Comparison of ENCODE assay signal across 13 cellular contexts in genomic region chr5:150510460-150511263, GRCh38. TPM values are rescaled to one million over a fixed set of nuclear protein-coding genes. Genes with fewer than 3 reads are reported as not detected.
A peak's percentile ranks its signal among the peaks of the same experiment; 100 is the strongest.
DNase-seq lines count a peak whose midpoint lies in the region; ATAC-seq and TF ChIP-seq lines count a peak whose summit lies in the region.
"Had no signal": no experiment of that assay in that cellular context is flagged by ENCODE, and none has a peak within 500 bp of the region (broad histone marks: within the 10 kb centered on the region; RNA-seq: fewer than 3 reads in every experiment).

No MANE protein-coding gene starts in this region.

- TF ChIP-seq CTCF in IMR-90 (conservative IDR thresholded peaks at IDR 0.05; ENCODE audit: low read depth, low read length) = no peak
- TF ChIP-seq CTCF in coronary artery (IDR thresholded peaks at IDR 0.05) = no peak
- no peak for TF ChIP-seq CTCF in lung (IDR thresholded peaks at IDR 0.05; ENCODE audit: control extremely low read depth, extremely low read depth)
- no peak for TF ChIP-seq CTCF in omental fat pad (IDR thresholded peaks at IDR 0.05)

- in situ Hi-C loops in IMR-90 (cut with MboI; ENCODE audit: low sequenced_read_pairs) (no loop called here), KBM-7 (cut with MboI; ENCODE audit: low pct_unique_long_range_greater_than_20kb, low sequenced_read_pairs) (no loop called here)

- DNase-seq in IMR-90 = no peak
- no peak for DNase-seq in coronary artery (ENCODE audit: low spot score)
- DNase-seq in lung (ENCODE audit: low spot score) = peak; percentile 52
- no peak for DNase-seq in omental fat pad (ENCODE audit: low spot score)
- no peak for DNase-seq in stimulated activated CD4-positive, alpha-beta T cell treated with anti-CD3 and anti-CD28 coated beads, Interleukin-12 subunit alpha, Interleukin-12 subunit beta, amount 100 ng/mL, for 4 hours
- DNase-seq in KBM-7 = no peak
- DNase-seq: activated CD8-positive, alpha-beta memory T cell treated with anti-CD3 and anti-CD28 coated beads, Interleukin-2, amount 50 U/mL, for 48 hours; effector memory CD8-positive, alpha-beta T cell; GDM1; NCI-H1105; SIG-M5 had no signal

- whole genome bisulfite sequencing in IMR-90 (ENCODE audit: extremely low coverage in 2 of 2, insufficient read length in 1 of 2), 2 experiments = 89% methylated on average over 4 of the region's 12 CpGs; no CpG with 5 or more reads in 1 of the 2 experiments
- WGBS in lung, 2 donors = 73 to 84% methylated on average over 12 of the region's 12 CpGs

- POLR2A ChIA-PET in IMR-90 (lab: Charles Lee; ENCODE audit: unreplicated experiment) = no interaction called here

- no peak overlapping the region for H4K91ac ChIP-seq in IMR-90 (ENCODE audit: insufficient read depth, low read depth, low read length)

- ATAC-seq in IMR-90 (ENCODE audit: low read depth) = no peak
- ATAC-seq in lung (ENCODE audit: insufficient read depth, low FRiP score) = no peak
- no peak for ATAC-seq in omental fat pad (ENCODE audit: low FRiP score)
- no peak for ATAC-seq in HG03460 (IDR thresholded peaks at IDR 0.05; ENCODE audit: unreplicated experiment)
- ATAC-seq: effector memory CD8-positive, alpha-beta T cell had no signal

- H3K27me3 ChIP-seq in IMR-90 (ENCODE audit: control insufficient read depth, insufficient read depth, low read length) (no peaks in the 10 kb centered on the region), lung (ENCODE audit: control insufficient read depth, insufficient read depth) (no peaks in the 10 kb centered on the region), subcutaneous abdominal adipose tissue (ENCODE audit: control insufficient read depth in 5 of 5, insufficient read depth in 4 of 5, low read length in 5 of 5) (no peaks in the 10 kb centered on the region)

- no peak overlapping the region for H3K4me2 ChIP-seq in IMR-90 (ENCODE audit: low read depth, low read length)

- peak overlapping the region in 1 of 2 experiments; percentile 38; a peak in 1 of 4 replicates for H4K8ac ChIP-seq in IMR-90 (ENCODE audit: low read depth in 2 of 2, low read length in 2 of 2)

- H2BK20ac ChIP-seq in IMR-90 (ENCODE audit: low read depth, low read length) = no peak overlapping the region

- CTCF ChIA-PET in IMR-90 (lab: Yijun Ruan, JAX) = interaction anchor here (0.6 to 1.2 kb wide), 3 partner anchors 21 to 695 kb away, joined by 3 read pairs; no protein-coding TSS in a partner anchor

- H2BK15ac ChIP-seq in IMR-90 (ENCODE audit: low read depth, low read length) = 0 out of 3 replicates have a peak overlapping the region, but pooled peaks have one; percentile 25

- H3K4me3 ChIP-seq in IMR-90 (ENCODE audit: insufficient read depth, low read depth, low read length) (no peak overlapping the region), coronary artery (peak overlapping the region; percentile 25), lung (no peak overlapping the region), subcutaneous abdominal adipose tissue (ENCODE audit: low read depth in 1 of 5, low read length in 5 of 5) (no peak overlapping the region)

- H3K4ac ChIP-seq in IMR-90 (ENCODE audit: low read depth, low read length) = 0 out of 2 replicates have a peak overlapping the region, but pooled peaks have one; percentile 15

- peaks cover 38 to 98% of the 10 kb centered on the region in 2 experiments for H3K79me1 ChIP-seq in IMR-90 (ENCODE audit: low read depth in 1 of 2, low read length in 2 of 2)

- no peak for TF ChIP-seq RAD21 in IMR-90 (IDR thresholded peaks at IDR 0.05; ENCODE audit: low read length)

- no peak overlapping the region for H2BK5ac ChIP-seq in IMR-90 (ENCODE audit: low read depth, low read length, poor library complexity, severe bottlenecking)

- no peak overlapping the region for H3K56ac ChIP-seq in IMR-90 (ENCODE audit: extremely low read depth, insufficient read depth, low read length)

- H3K36me3 ChIP-seq in IMR-90 (ENCODE audit: control insufficient read depth, insufficient read depth, low read length) = peaks cover 5% of the 10 kb centered on the region
- H3K36me3 ChIP-seq in lung (ENCODE audit: control insufficient read depth in 2 of 2, insufficient read depth in 2 of 2, low read length in 2 of 2) = peaks cover 0 to 2% of the 10 kb centered on the region in 2 donors
- no peaks in the 10 kb centered on the region for H3K36me3 ChIP-seq in subcutaneous abdominal adipose tissue (ENCODE audit: control insufficient read depth in 5 of 5, insufficient read depth in 5 of 5, low read length in 5 of 5)

- H3K9me1 ChIP-seq in IMR-90 (ENCODE audit: insufficient read depth, low read length) = peaks cover 68% of the 10 kb centered on the region

- H3K9me3 ChIP-seq in IMR-90 (ENCODE audit: control insufficient read depth, insufficient read depth, low read length) (no peaks in the 10 kb centered on the region), lung (ENCODE audit: control insufficient read depth in 2 of 2, insufficient read depth in 1 of 2, low read length in 1 of 2) (no peaks in the 10 kb centered on the region), subcutaneous abdominal adipose tissue (ENCODE audit: control insufficient read depth in 5 of 5, low read length in 5 of 5) (no peaks in the 10 kb centered on the region)

- H3K4me1 ChIP-seq in IMR-90 (ENCODE audit: control insufficient read depth, insufficient read depth, low read length) = peaks cover 59% of the 10 kb centered on the region
- peaks cover 33 to 70% of the 10 kb centered on the region in 2 donors for H3K4me1 ChIP-seq in lung (ENCODE audit: control insufficient read depth in 2 of 2, insufficient read depth in 2 of 2, low read length in 2 of 2)
- peaks cover 32 to 95% (median 76%) of the 10 kb centered on the region in 5 donors for H3K4me1 ChIP-seq in subcutaneous abdominal adipose tissue (ENCODE audit: control insufficient read depth in 5 of 5, insufficient read depth in 5 of 5, low read length in 5 of 5)

- H4K5ac ChIP-seq in IMR-90 (ENCODE audit: low read depth, low read length) = no peak overlapping the region

- no peak overlapping the region for H3K23ac ChIP-seq in IMR-90 (ENCODE audit: low read depth, low read length)

- no TSS peak for BruUV-seq in IMR-90 (replicated peaks; lab: Mats Ljungman, UMichigan)

- TF ChIP-seq POLR2A in IMR-90 (IDR thresholded peaks at IDR 0.05; ENCODE audit: low read depth, low read length) = no peak

- 0 out of 2 replicates have a peak overlapping the region, but pooled peaks have one; percentile 57 for H3K14ac ChIP-seq in IMR-90 (replicated peaks; ENCODE audit: low read depth, low read length)

- H2AFZ ChIP-seq in IMR-90 (replicated peaks; ENCODE audit: low read length, poor library complexity) = no peak overlapping the region

- H4K20me1 ChIP-seq in IMR-90 (ENCODE audit: insufficient read depth, low read length) = peaks cover 100% of the 10 kb centered on the region

- no peak overlapping the region for H3K27ac ChIP-seq in IMR-90 (ENCODE audit: insufficient read depth, low read length)
- H3K27ac ChIP-seq in coronary artery = peak overlapping the region; percentile 24 to 89
- H3K27ac ChIP-seq in lung (ENCODE audit: low read depth in 1 of 2, low read length in 1 of 2) = peak overlapping the region in 1 of 2 donors; percentile 65
- H3K27ac ChIP-seq in subcutaneous abdominal adipose tissue (ENCODE audit: low read depth, low read length) = peak overlapping the region; percentile 90

- intact Hi-C loops in IMR-90 (cut with micrococcal nuclease) = no loop called here

- H3K18ac ChIP-seq in IMR-90 (ENCODE audit: low read depth, low read length) = peak overlapping the region; percentile 21; the same call in 1 of the 2 replicates

- H3K9ac ChIP-seq in IMR-90 (ENCODE audit: low read depth, low read length) (no peak overlapping the region), subcutaneous abdominal adipose tissue (ENCODE audit: low read length in 5 of 5) (peak overlapping the region in 3 of 5 donors; percentile 14 to 31 (median 21))

- H2AK5ac ChIP-seq in IMR-90 (ENCODE audit: low read depth, low read length) = peak overlapping the region; percentile 29

- H2AK9ac ChIP-seq in IMR-90 (replicated peaks; ENCODE audit: low read depth, low read length, poor library complexity) = no peak overlapping the region

- dilution Hi-C loops in IMR-90 (cut with HindIII; ENCODE audit: low sequenced_read_pairs, unreplicated experiment) = no loop called here

- H2BK120ac ChIP-seq in IMR-90 (ENCODE audit: low read depth, low read length) = 0 out of 2 replicates have a peak overlapping the region, but pooled peaks have one; percentile 12

TF ChIP-seq in IMR-90, 13 proteins besides CTCF, POLR2A, EP300 and RAD21 (continues in another document):
- TF ChIP-seq CEBPB (IDR thresholded peaks at IDR 0.05; ENCODE audit: low read depth, low read length) (no peak), SMC3 (IDR thresholded peaks at IDR 0.05; ENCODE audit: low read depth, low read length) (no peak), RFX5 (IDR thresholded peaks at IDR 0.05; ENCODE audit: low read depth, low read length) (no peak), MAZ (IDR thresholded peaks at IDR 0.05; ENCODE audit: borderline replicate concordance, low read depth, low read length) (no peak), FOS (IDR thresholded peaks at IDR 0.05; ENCODE audit: low read depth, low read length) (no peak), BHLHE40 (IDR thresholded peaks at IDR 0.05; ENCODE audit: low read depth, low read length) (no peak), CHD1 (IDR thresholded peaks at IDR 0.05; ENCODE audit: low read depth, low read length) (no peak), ELK1 (IDR thresholded peaks at IDR 0.05; ENCODE audit: borderline replicate concordance, low read depth, low read length) (no peak), MAFK (IDR thresholded peaks at IDR 0.05; ENCODE audit: low read depth, low read length) (no peak), MXI1 (IDR thresholded peaks at IDR 0.05; ENCODE audit: borderline replicate concordance, low read depth, low read length) (no peak), RCOR1 (IDR thresholded peaks at IDR 0.05; ENCODE audit: insufficient replicate concordance, low read length) (no peak), NFE2L2 (IDR thresholded peaks at IDR 0.05; ENCODE audit: low read depth, low read length) (no peak)

RNA-seq across cellular contexts. Expression of gene NDST1, which starts 2.7 kb away (rescaled TPM):
- total RNA-seq in IMR-90 (2012; rRNA removed) (30.3 and 30.5 TPM in 2 replicates), lung (100 to 1,000 TPM in 1 of 2 donors, 10 to 100 TPM in 1; 71.6 to 145 TPM), omental fat pad (10 to 100 TPM; 45.4 to 86.5 (median 81.2) TPM)
- polyA plus RNA-seq in IMR-90 (2012; rRNA removed) (80.4 and 101 TPM in 2 replicates), lung (10 to 100 TPM; 45.6 to 49.8 TPM)
- polyA plus RNA-seq in IMR-90 (2012; cell fraction: cytosol; rRNA removed) = 41.4 and 74.0 TPM in 2 replicates
- polyA plus RNA-seq in IMR-90 (2012; cell fraction: nucleus; rRNA removed; ENCODE audit: low replicate concordance) = 81.4 and 121 TPM in 2 replicates
